In the genomic region with DNA sequence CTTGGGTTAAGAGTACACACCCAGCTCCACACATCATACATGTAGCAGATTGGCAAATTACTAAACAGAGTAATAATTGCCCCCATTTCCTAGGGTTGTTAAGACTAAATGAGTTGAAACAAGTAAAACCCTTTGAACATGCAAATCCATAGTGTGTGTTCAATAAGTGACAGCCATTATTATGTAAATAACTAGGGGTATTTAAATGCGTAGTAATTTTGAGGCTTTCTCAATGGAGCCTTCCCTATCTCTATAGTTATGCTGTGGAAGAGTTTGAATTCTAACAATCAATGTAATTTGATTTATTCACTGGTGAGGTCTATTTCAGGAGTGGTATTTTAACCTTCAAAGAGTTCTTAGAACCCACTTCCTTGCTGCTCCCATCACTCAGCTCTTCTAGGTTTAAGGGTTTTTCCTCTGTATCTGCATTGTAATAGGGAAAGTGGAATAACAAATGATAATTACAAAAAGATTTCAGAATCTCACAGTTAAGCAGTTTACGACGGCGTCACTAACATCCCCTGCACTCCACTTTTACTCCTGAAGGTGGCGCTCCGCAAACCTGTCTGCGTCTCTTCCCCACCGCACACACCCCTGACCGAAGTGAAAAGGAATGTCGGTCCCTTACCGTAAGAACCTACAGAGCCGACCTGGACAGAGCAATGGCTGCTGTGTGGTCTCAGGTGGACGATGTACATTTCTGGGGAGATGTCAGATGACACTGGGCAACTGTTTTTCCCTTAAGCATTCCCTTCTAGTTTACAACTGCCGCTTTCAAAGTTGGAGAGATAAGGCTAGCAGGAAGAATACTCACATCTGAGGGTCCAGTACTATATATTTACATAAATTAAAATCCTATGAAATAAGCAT, we compare ENCODE assay signal across 8 cellular contexts.
DNase-seq lines count a peak whose midpoint lies in the region; ATAC-seq and TF ChIP-seq lines count a peak whose summit lies in the region.

No MANE protein-coding gene starts in this region.

- no peak overlapping the region for H3K27ac Mint-ChIP-seq in CD4-positive, alpha-beta T cell

- H3K4me3 ChIP-seq in LNCaP clone FGC (ENCODE audit: low read depth, low read length): no peak overlapping the region
- no peak overlapping the region for H3K4me3 ChIP-seq in effector memory CD4-positive, alpha-beta T cell (ENCODE audit: insufficient read depth, low read depth, low read length, poor library complexity, severe bottlenecking)

- intact Hi-C loops in CD4-positive, alpha-beta T cell (cut with DNase I, micrococcal nuclease): no loop called here

- no peaks in the 10 kb centered on the region for H3K9me3 ChIP-seq in CD4-positive, alpha-beta T cell (ENCODE audit: control insufficient read depth, low read length)
- no peaks in the 10 kb centered on the region for H3K9me3 ChIP-seq in effector memory CD4-positive, alpha-beta T cell (ENCODE audit: control insufficient read depth, low read length)

- peak; percentile 22 to 60 (median 44) for DNase-seq in CD4-positive, alpha-beta T cell
- no peak for DNase-seq in LNCaP clone FGC (ENCODE audit: low read depth)
- peak; percentile 71 to 79 for DNase-seq in activated CD4-positive, alpha-beta T cell treated with anti-CD3 and anti-CD28 coated beads, Interleukin-2, amount 50 U/mL, for 48 hours
- peak in 2 of 3 donors; percentile 6 to 35 for DNase-seq in effector memory CD4-positive, alpha-beta T cell
- peak; percentile 64 for DNase-seq in medulla oblongata (ENCODE audit: extremely low spot score)
- peak; percentile 18 for DNase-seq in stimulated activated CD8-positive, alpha-beta memory T cell treated with anti-CD3 and anti-CD28 coated beads, Interleukin-15, amount 100 ng/mL, for 24 hours (ENCODE audit: low read depth)
- DNase-seq in UCSD-AML1 (lab: John Stamatoyannopoulos, UW; ENCODE audit: unreplicated experiment): no peak

- ATAC-seq in CD4-positive, alpha-beta T cell (ENCODE audit: poor library complexity): peak; percentile 88
- peak; percentile 74 for ATAC-seq in GM21447 (IDR thresholded peaks at IDR 0.05; ENCODE audit: unreplicated experiment)

- H3K4me1 ChIP-seq in effector memory CD4-positive, alpha-beta T cell (ENCODE audit: control insufficient read depth, insufficient read depth, low read length, poor library complexity, severe bottlenecking): peaks cover 3% of the 10 kb centered on the region

- no peak overlapping the region for H3K27ac ChIP-seq in CD4-positive, alpha-beta T cell (ENCODE audit: low read depth, low read length)
- no peak overlapping the region for H3K27ac ChIP-seq in effector memory CD4-positive, alpha-beta T cell (ENCODE audit: insufficient read depth, low read length, poor library complexity, severe bottlenecking)

- CTCF ChIA-PET in CD4-positive, alpha-beta T cell (lab: Charles Lee): no interaction called here

- H3K4me3 Mint-ChIP-seq in CD4-positive, alpha-beta T cell: peak overlapping the region; percentile 37

- no peaks in the 10 kb centered on the region for H3K9me3 Mint-ChIP-seq in CD4-positive, alpha-beta T cell

- no peaks in the 10 kb centered on the region for H3K36me3 Mint-ChIP-seq in CD4-positive, alpha-beta T cell (ENCODE audit: low read depth)

- POLR2A ChIA-PET in CD4-positive, alpha-beta T cell (lab: Charles Lee): no interaction called here

- H3K27me3 ChIP-seq in CD4-positive, alpha-beta T cell (ENCODE audit: control insufficient read depth, insufficient read depth, low read length): no peaks in the 10 kb centered on the region
- H3K27me3 ChIP-seq in effector memory CD4-positive, alpha-beta T cell (replicated peaks; ENCODE audit: control insufficient read depth, insufficient read depth, low read length, poor library complexity, severe bottlenecking): no peaks in the 10 kb centered on the region

- H3K27me3 Mint-ChIP-seq in CD4-positive, alpha-beta T cell: peaks cover 10% of the 10 kb centered on the region

- H3K4me1 Mint-ChIP-seq in CD4-positive, alpha-beta T cell (ENCODE audit: low read depth): peaks cover 7% of the 10 kb centered on the region

- H3K36me3 ChIP-seq in effector memory CD4-positive, alpha-beta T cell (ENCODE audit: control insufficient read depth, insufficient read depth, low read length): no peaks in the 10 kb centered on the region

- peak; percentile 85 for TF ChIP-seq CTCF in CD4-positive, alpha-beta T cell (IDR thresholded peaks at IDR 0.05)
- TF ChIP-seq CTCF in LNCaP clone FGC (IDR thresholded peaks at IDR 0.05; ENCODE audit: control insufficient read depth, extremely low read depth, insufficient read depth): peak; percentile 18; the same call in 1 of the 2 replicates

Comparison
In these comparisons a context has a peak if more than half of its experiments do, and no peak if none do; other contexts are left out.
1. DNase-seq: peak in CD4-positive, alpha-beta T cell (10 of 10), activated CD4-positive, alpha-beta T cell treated with anti-CD3 and anti-CD28 coated beads, Interleukin-2, amount 50 U/mL, for 48 hours (2 of 2), effector memory CD4-positive, alpha-beta T cell (2 of 3), medulla oblongata (single experiment) and stimulated activated CD8-positive, alpha-beta memory T cell treated with anti-CD3 and anti-CD28 coated beads, Interleukin-15, amount 100 ng/mL, for 24 hours (single experiment); none in LNCaP clone FGC (single experiment) and UCSD-AML1 (single experiment).